9 cellular contexts compared by ENCODE assay signal in the genomic region with DNA sequence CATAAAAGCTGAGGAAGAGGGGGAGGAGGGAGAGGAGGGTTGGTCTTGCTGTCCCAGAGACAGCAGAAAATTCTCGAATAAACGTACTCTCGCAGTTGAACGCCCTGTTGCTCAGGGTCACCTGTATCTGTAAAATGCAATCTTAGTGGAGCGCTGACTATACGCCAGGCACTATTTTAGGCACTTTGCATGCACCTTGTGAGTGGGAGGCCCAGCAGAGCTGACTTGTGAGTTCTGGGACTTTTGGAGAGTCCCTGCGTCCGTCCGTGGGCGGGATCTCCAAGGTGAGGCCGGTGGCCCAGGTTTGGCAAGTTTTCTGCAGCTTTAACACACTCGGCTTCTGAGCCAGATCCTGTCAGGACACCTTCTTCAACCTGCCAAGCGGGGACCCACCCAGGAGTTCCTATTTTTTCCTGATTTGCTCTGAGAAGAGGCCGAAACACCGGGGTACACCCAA. TPM values are rescaled to one million over a fixed set of nuclear protein-coding genes. Genes with fewer than 3 reads are reported as not detected.
A peak's percentile ranks its signal among the peaks of the same experiment; 100 is the strongest.
DNase-seq lines count a peak whose midpoint lies in the region; ATAC-seq, FAIRE-seq and TF ChIP-seq lines count a peak whose summit lies in the region.
"Had no signal": no experiment of that assay in that cellular context is flagged by ENCODE, and none has a peak within 500 bp of the region (broad histone marks: within the 10 kb centered on the region; RNA-seq: fewer than 3 reads in every experiment).

No MANE protein-coding gene starts in this region.

- no peak for FAIRE-seq in kidney (lab: Jason Lieb, UNC)
- FAIRE-seq: A204.1 had no signal

- intact Hi-C loops in kidney (cut with DNase I), result loop anchor here (5.0 kb wide), 1 partner anchor 81 kb away; no protein-coding TSS in a partner anchor

- TF ChIP-seq CTCF in kidney (IDR thresholded peaks at IDR 0.05; ENCODE audit: borderline replicate concordance, extremely low read depth, insufficient read depth), result no peak

- H3K9me3 Mint-ChIP-seq in activated naive CD4-positive, alpha-beta T cell treated with anti-CD3 and anti-CD28 coated beads, Interleukin-2, amount 50 U/mL, for 24 hours, result no peaks in the 10 kb centered on the region

- peak; percentile 36 for ATAC-seq in HG03565 (IDR thresholded peaks at IDR 0.05; ENCODE audit: unreplicated experiment)

- peaks cover 17 to 32% of the 10 kb centered on the region in 2 donors for H3K4me1 ChIP-seq in kidney (ENCODE audit: control insufficient read depth in 1 of 2, insufficient read depth in 1 of 2, low read depth in 1 of 2, low read length in 2 of 2)

- peak overlapping the region; percentile 74 to 94 for H3K27ac ChIP-seq in kidney (ENCODE audit: low read depth in 2 of 2, low read length in 2 of 2)

- H3K9ac ChIP-seq in kidney (ENCODE audit: low read length in 2 of 2), result peak overlapping the region in 1 of 2 donors; percentile 83

- H3K4me3 ChIP-seq in kidney (ENCODE audit: low read length in 2 of 2), result peak overlapping the region in 1 of 2 donors; percentile 56

- H3K4me3 Mint-ChIP-seq in activated naive CD4-positive, alpha-beta T cell treated with anti-CD3 and anti-CD28 coated beads, Interleukin-2, amount 50 U/mL, for 24 hours, result peak overlapping the region; percentile 81

- H3K27me3 Mint-ChIP-seq in activated naive CD4-positive, alpha-beta T cell treated with anti-CD3 and anti-CD28 coated beads, Interleukin-2, amount 50 U/mL, for 24 hours, result peaks cover 9% of the 10 kb centered on the region

- H3K36me3 Mint-ChIP-seq in activated naive CD4-positive, alpha-beta T cell treated with anti-CD3 and anti-CD28 coated beads, Interleukin-2, amount 50 U/mL, for 24 hours, result no peaks in the 10 kb centered on the region

- H3K27ac Mint-ChIP-seq in activated naive CD4-positive, alpha-beta T cell treated with anti-CD3 and anti-CD28 coated beads, Interleukin-2, amount 50 U/mL, for 24 hours, result peak overlapping the region; percentile 70

- no peaks in the 10 kb centered on the region for H3K9me3 ChIP-seq in kidney (ENCODE audit: control insufficient read depth in 1 of 2, low read length in 2 of 2)

- DNase-seq in DMS53 (lab: John Stamatoyannopoulos, UW), result peak; percentile 78
- DNase-seq in DMS53 treated with DMSO at 0.1 percent for 48 hours (lab: John Stamatoyannopoulos, UW; ENCODE audit: unreplicated experiment), result no peak
- DNase-seq in kidney, result peak; percentile 88
- peak; percentile 62 for DNase-seq in stimulated activated CD4-positive, alpha-beta T cell treated with anti-CD3 and anti-CD28 coated beads, Interleukin-4, amount 100 ng/mL, for 1 hour
- no peak for DNase-seq in cerebellum (ENCODE audit: low spot score)
- DNase-seq in NCI-H1436 (lab: John Stamatoyannopoulos, UW), result no peak

- peaks cover 7% of the 10 kb centered on the region for H3K4me1 Mint-ChIP-seq in activated naive CD4-positive, alpha-beta T cell treated with anti-CD3 and anti-CD28 coated beads, Interleukin-2, amount 50 U/mL, for 24 hours

- H3K36me3 ChIP-seq in kidney (ENCODE audit: control insufficient read depth in 1 of 2, insufficient read depth in 2 of 2, low read length in 2 of 2), result no peaks in the 10 kb centered on the region

RNA-seq across cellular contexts. Expression of a gene that starts 32.5 kb away (rescaled TPM):
- total RNA-seq in kidney (2.5 TPM), cerebellum (0.64 TPM)
- polyA plus RNA-seq in kidney (ENCODE audit: insufficient read depth, low read depth, low replicate concordance), result 2.9 TPM

Comparison
In these comparisons a context has a peak if more than half of its experiments do, and no peak if none do; other contexts are left out.
1. DNase-seq: peak in DMS53 (single experiment), kidney (single experiment) and stimulated activated CD4-positive, alpha-beta T cell treated with anti-CD3 and anti-CD28 coated beads, Interleukin-4, amount 100 ng/mL, for 1 hour (single experiment); none in DMS53 treated with DMSO at 0.1 percent for 48 hours (single experiment), cerebellum (single experiment) and NCI-H1436 (single experiment).